Comparison of ENCODE assay signal across 8 cellular contexts in genomic region chr7:101315336-101315735, GRCh38. TPM values are rescaled to one million over a fixed set of nuclear protein-coding genes. Genes with fewer than 3 reads are reported as not detected.
A peak's percentile ranks its signal among the peaks of the same experiment; 100 is the strongest.
DNase-seq lines count a peak whose midpoint lies in the region; TF ChIP-seq lines count a peak whose summit lies in the region.

No MANE protein-coding gene starts in this region.

- no peaks in the 10 kb centered on the region for H3K27me3 ChIP-seq in smooth muscle cell (ENCODE audit: low read depth)

- peak; percentile 36 to 42 for DNase-seq in activated CD4-positive, alpha-beta T cell treated with anti-CD3 and anti-CD28 coated beads for 24 hours (ENCODE audit: low read depth in 2 of 2)
- DNase-seq in activated CD4-positive, alpha-beta T cell treated with anti-CD3 and anti-CD28 coated beads for 1 hour: no peak
- DNase-seq in NCI-H2227 treated with DMSO at 0.1 percent for 48 hours (lab: John Stamatoyannopoulos, UW) (peak; percentile 8), foreskin melanocyte (peak; percentile 49), smooth muscle cell (lab: John Stamatoyannopoulos, UW; ENCODE audit: unreplicated experiment) (no peak), KG1 (lab: John Stamatoyannopoulos, UW) (no peak), A172 (ENCODE audit: low spot score) (no peak)
- peak; percentile 57 to 63 for DNase-seq in activated T-cell treated with anti-CD3 and anti-CD28 coated beads, Interleukin-2, amount 50 U/mL, for 48 hours

- H2AFZ ChIP-seq in smooth muscle cell (ENCODE audit: low read depth): no peak overlapping the region

- H3K4me2 ChIP-seq in smooth muscle cell: no peak overlapping the region

- peaks cover 3% of the 10 kb centered on the region for H3F3A ChIP-seq in smooth muscle cell (ENCODE audit: low read depth)

- H3K9me3 ChIP-seq in smooth muscle cell (replicated peaks; ENCODE audit: low read depth): no peaks in the 10 kb centered on the region

- no peak overlapping the region for H3K4me3 ChIP-seq in smooth muscle cell

- peaks cover 3% of the 10 kb centered on the region for H3K36me3 ChIP-seq in smooth muscle cell (ENCODE audit: low read depth)

- no peak overlapping the region for H3K27ac ChIP-seq in smooth muscle cell (ENCODE audit: low read depth)

- TF ChIP-seq CTCF in smooth muscle cell (IDR thresholded peaks at IDR 0.05; ENCODE audit: borderline replicate concordance, insufficient read depth, poor library complexity, severe bottlenecking): peak; percentile 58

- no peak overlapping the region for H3K9ac ChIP-seq in smooth muscle cell (ENCODE audit: low read depth)

- H4K20me1 ChIP-seq in smooth muscle cell (ENCODE audit: low read depth): no peaks in the 10 kb centered on the region

- no peaks in the 10 kb centered on the region for H3K4me1 ChIP-seq in smooth muscle cell (ENCODE audit: low read depth)

- 9% methylated on average over 1 of the region's 1 CpG for WGBS in smooth muscle cell (ENCODE audit: low lambda C conversion rate)

- peaks cover 7% of the 10 kb centered on the region for H3K79me2 ChIP-seq in smooth muscle cell (ENCODE audit: low read depth)

RNA-seq across cellular contexts. Expression of gene IFT22, which starts 6.3 kb away (rescaled TPM):
- 36.8 and 52.7 TPM in 2 replicates for total RNA-seq in smooth muscle cell
- polyA plus RNA-seq in smooth muscle cell: 46.2 and 51.9 TPM in 2 replicates
- total RNA-seq in A172 (2014; rRNA removed; shearing (Covaris generic)): 76.3 and 81.6 TPM in 2 replicates

RNA-seq across cellular contexts. Expression of gene COL26A1, which starts 47.3 kb away (rescaled TPM):
- total RNA-seq in smooth muscle cell: 4.9 and 6.1 TPM in 2 replicates
- 7.4 and 13.2 TPM in 2 replicates for polyA plus RNA-seq in smooth muscle cell
- total RNA-seq in A172 (2014; rRNA removed; shearing (Covaris generic)): not detected in 2 replicates

Comparison
In these comparisons a context has a peak if more than half of its experiments do, and no peak if none do; other contexts are left out.
1. DNase-seq: peak in activated CD4-positive, alpha-beta T cell treated with anti-CD3 and anti-CD28 coated beads for 24 hours (2 of 2), NCI-H2227 treated with DMSO at 0.1 percent for 48 hours (single experiment), activated T-cell treated with anti-CD3 and anti-CD28 coated beads, Interleukin-2, amount 50 U/mL, for 48 hours (2 of 2) and foreskin melanocyte (single experiment); none in activated CD4-positive, alpha-beta T cell treated with anti-CD3 and anti-CD28 coated beads for 1 hour (single experiment), smooth muscle cell (single experiment), KG1 (single experiment) and A172 (single experiment).